ENCODE assay signal across 1 cellular context in genomic region chr16:80023865-80024264, GRCh38.
TF ChIP-seq lines count a peak whose summit lies in the region.

No MANE protein-coding gene starts in this region.

TF ChIP-seq in K562, 482 proteins besides CTCF, POLR2A, EP300 and RAD21 (continued from another document):
- 0 out of 4 replicates have a peak, but pooled peaks of 1 of the 2 experiments have one; percentile 25 for TF ChIP-seq FOXA3 (CRISPR knock-in tag; conservative IDR thresholded peaks at IDR 0.05 in 1 of 2, IDR thresholded peaks at IDR 0.05 in 1 of 2)
- TF ChIP-seq IFI16 (CRISPR knock-in tag; IDR thresholded peaks at IDR 0.05) = no peak
